16 cellular contexts compared by ENCODE assay signal in the genomic region with DNA sequence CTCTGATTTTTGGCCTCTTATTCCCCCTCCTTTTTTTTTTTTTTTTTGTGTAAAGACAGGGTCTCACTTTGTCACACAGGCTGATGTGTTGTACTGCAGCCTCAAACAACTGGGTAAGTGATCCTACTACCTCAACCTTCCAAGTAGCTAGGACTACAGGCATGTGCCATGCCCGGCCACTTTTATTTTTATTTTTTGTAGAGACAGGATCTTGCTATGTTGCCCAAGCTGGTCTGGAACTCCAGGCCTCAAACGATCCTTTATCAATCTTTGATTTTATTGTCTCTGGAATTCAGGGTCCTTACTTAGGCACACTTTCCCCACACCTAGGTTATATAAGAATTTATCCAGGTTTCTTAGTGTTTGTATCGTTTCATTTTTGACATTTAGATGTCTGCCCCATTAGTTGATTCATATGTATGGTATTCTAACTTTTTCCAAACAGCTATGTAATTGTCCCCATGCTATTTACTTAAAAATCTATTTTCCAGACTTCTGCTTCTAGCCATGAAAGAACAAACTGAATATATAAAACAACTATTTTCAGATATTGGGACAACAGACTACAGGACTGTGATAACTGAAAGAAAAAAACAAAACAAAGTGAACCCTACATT. TPM values are rescaled to one million over a fixed set of nuclear protein-coding genes. Genes with fewer than 3 reads are reported as not detected.
DNase-seq lines count a peak whose midpoint lies in the region; TF ChIP-seq lines count a peak whose summit lies in the region.
"Had no signal": no experiment of that assay in that cellular context is flagged by ENCODE, and none has a peak within 500 bp of the region (broad histone marks: within the 10 kb centered on the region; RNA-seq: fewer than 3 reads in every experiment).

No MANE protein-coding gene starts in this region.

- H3K4me3 Mint-ChIP-seq in T-helper 2 cell treated with Interferon-gamma antibody and Interleukin-4, amounts not matched to agents 5 μg/mL and 100 μg/mL, for 36 hours = no peak overlapping the region
- H3K4me3 Mint-ChIP-seq: activated naive CD4-positive, alpha-beta T cell treated with anti-CD3 and anti-CD28 coated beads, Interleukin-2, amount 10 ng/mL, durations not matched to agents 7 days and 5 days; natural killer cell; stimulated activated naive B cell treated with anti-CD40 and anti-IgM and Interleukin-4, amounts not matched to agents 10 μg/mL and 1 μg/mL and 100 μg/mL, for 72 hours had no signal

- peak overlapping the region; percentile 24 for H3K27ac Mint-ChIP-seq in T-helper 2 cell treated with Interferon-gamma antibody and Interleukin-4, amounts not matched to agents 5 μg/mL and 100 μg/mL, for 36 hours
- H3K27ac Mint-ChIP-seq: activated naive CD4-positive, alpha-beta T cell treated with anti-CD3 and anti-CD28 coated beads, Interleukin-2, amount 10 ng/mL, durations not matched to agents 7 days and 5 days; stimulated activated naive B cell treated with anti-CD40 and anti-IgM and Interleukin-4, amounts not matched to agents 10 μg/mL and 1 μg/mL and 100 μg/mL, for 72 hours had no signal

- DNase-seq in T-helper 2 cell treated with Interferon-gamma antibody and Interleukin-4, amounts not matched to agents 5 μg/mL and 100 μg/mL, for 36 hours (ENCODE audit: low spot score) = no peak
- DNase-seq in T-helper 2 cell (no peak), adipocyte (ENCODE audit: low read depth) (peak; percentile 39), fibroblast of the aortic adventitia (ENCODE audit: low read depth) (no peak), retinal pigment epithelial cell (ENCODE audit: low read depth) (no peak), NCI-H1417 treated with DMSO at 0.1 percent for 48 hours (lab: John Stamatoyannopoulos, UW) (no peak), CD1c-positive myeloid dendritic cell (ENCODE audit: extremely low spot score) (no peak), NCI-H510A (lab: John Stamatoyannopoulos, UW) (no peak)
- DNase-seq: activated naive CD4-positive, alpha-beta T cell treated with anti-CD3 and anti-CD28 coated beads, Interleukin-2, amount 10 ng/mL, durations not matched to agents 7 days and 5 days; COR-L47; left colon; natural killer cell; NCI-H2171; SIG-M5; stimulated activated naive B cell treated with anti-CD40 and anti-IgM and Interleukin-4, amounts not matched to agents 10 μg/mL and 1 μg/mL and 100 μg/mL, for 72 hours; uterus had no signal

- H3K9ac ChIP-seq in adipocyte (ENCODE audit: low read length) = peak overlapping the region; percentile 59

- no peak for TF ChIP-seq CTCF in fibroblast of the aortic adventitia (IDR thresholded peaks at IDR 0.05; ENCODE audit: insufficient read depth, low read length)
- TF ChIP-seq CTCF in retinal pigment epithelial cell (conservative IDR thresholded peaks at IDR 0.05; ENCODE audit: low read depth, low read length) = no peak

- H3K27me3 ChIP-seq in adipocyte (replicated peaks; ENCODE audit: control insufficient read depth, insufficient read depth, low read length) = no peaks in the 10 kb centered on the region
- H3K27me3 ChIP-seq: uterus had no signal

- peaks cover 45% of the 10 kb centered on the region for H3K4me1 Mint-ChIP-seq in T-helper 2 cell treated with Interferon-gamma antibody and Interleukin-4, amounts not matched to agents 5 μg/mL and 100 μg/mL, for 36 hours (ENCODE audit: low read depth)

- H3K36me3 ChIP-seq in adipocyte (ENCODE audit: control insufficient read depth, insufficient read depth, low read length, severe bottlenecking) = no peaks in the 10 kb centered on the region
- H3K36me3 ChIP-seq: uterus had no signal

- H3K4me1 ChIP-seq in adipocyte (ENCODE audit: control insufficient read depth, insufficient read depth, low read length) = peaks cover 35% of the 10 kb centered on the region
- H3K4me1 ChIP-seq: uterus had no signal

- peaks cover 46% of the 10 kb centered on the region for H3K36me3 Mint-ChIP-seq in T-helper 2 cell treated with Interferon-gamma antibody and Interleukin-4, amounts not matched to agents 5 μg/mL and 100 μg/mL, for 36 hours (ENCODE audit: low read depth)

- H3K9me3 ChIP-seq in adipocyte (ENCODE audit: control insufficient read depth, low read length) = no peaks in the 10 kb centered on the region
- H3K9me3 ChIP-seq: uterus had no signal

- no peaks in the 10 kb centered on the region for H3K27me3 Mint-ChIP-seq in T-helper 2 cell treated with Interferon-gamma antibody and Interleukin-4, amounts not matched to agents 5 μg/mL and 100 μg/mL, for 36 hours (ENCODE audit: low read depth)
- H3K27me3 Mint-ChIP-seq: activated naive CD4-positive, alpha-beta T cell treated with anti-CD3 and anti-CD28 coated beads, Interleukin-2, amount 10 ng/mL, durations not matched to agents 7 days and 5 days; stimulated activated naive B cell treated with anti-CD40 and anti-IgM and Interleukin-4, amounts not matched to agents 10 μg/mL and 1 μg/mL and 100 μg/mL, for 72 hours had no signal

- H3K4me3 ChIP-seq in adipocyte (ENCODE audit: low read length) (peak overlapping the region; percentile 64), fibroblast of the aortic adventitia (ENCODE audit: low read depth, low read length) (peak overlapping the region; percentile 36), retinal pigment epithelial cell (ENCODE audit: low read length) (peak overlapping the region; percentile 21)
- H3K4me3 ChIP-seq: uterus had no signal

- no peaks in the 10 kb centered on the region for H3K9me3 Mint-ChIP-seq in T-helper 2 cell treated with Interferon-gamma antibody and Interleukin-4, amounts not matched to agents 5 μg/mL and 100 μg/mL, for 36 hours
- H3K9me3 Mint-ChIP-seq: activated naive CD4-positive, alpha-beta T cell treated with anti-CD3 and anti-CD28 coated beads, Interleukin-2, amount 10 ng/mL, durations not matched to agents 7 days and 5 days; natural killer cell; stimulated activated naive B cell treated with anti-CD40 and anti-IgM and Interleukin-4, amounts not matched to agents 10 μg/mL and 1 μg/mL and 100 μg/mL, for 72 hours had no signal

RNA-seq across cellular contexts. Expression of a gene that starts 13.9 kb away (rescaled TPM):
- total RNA-seq in fibroblast of the aortic adventitia (ENCODE audit: low replicate concordance) = 21.5 and 56.9 TPM in 2 replicates

RNA-seq across cellular contexts. Expression of a gene that starts 14.2 kb away (rescaled TPM):
- total RNA-seq in fibroblast of the aortic adventitia (ENCODE audit: low replicate concordance) = 9.9 and 65.5 TPM in 2 replicates

RNA-seq across cellular contexts. Expression of a gene that starts 42.9 kb away (rescaled TPM):
- 38.2 and 45.4 TPM in 2 replicates for total RNA-seq in fibroblast of the aortic adventitia (ENCODE audit: low replicate concordance)
